In the genomic region with DNA sequence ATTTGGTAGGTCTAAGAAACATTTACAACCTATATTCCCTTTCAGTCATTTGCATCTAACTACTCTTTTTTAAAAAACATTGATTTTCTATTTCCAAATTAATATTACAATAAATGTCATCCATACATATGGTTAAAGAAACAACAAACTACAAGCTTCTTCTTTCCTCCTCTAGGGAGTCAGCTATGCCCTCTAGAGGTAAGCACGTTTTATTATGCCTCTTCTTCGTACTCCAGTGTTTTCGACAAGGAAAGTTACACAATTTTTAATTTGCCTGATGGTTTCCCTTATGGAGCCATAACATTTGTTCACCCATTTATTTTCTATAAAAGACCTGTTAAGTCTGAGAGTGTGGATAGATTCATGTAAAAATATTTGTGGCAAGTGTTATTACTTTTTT, we compare ENCODE assay signal across 1 cellular context.
TF ChIP-seq lines count a peak whose summit lies in the region.

No MANE protein-coding gene starts in this region.

TF ChIP-seq in GM23338, 12 proteins besides CTCF, POLR2A, EP300 and RAD21:
- TF ChIP-seq, protein P1, sequence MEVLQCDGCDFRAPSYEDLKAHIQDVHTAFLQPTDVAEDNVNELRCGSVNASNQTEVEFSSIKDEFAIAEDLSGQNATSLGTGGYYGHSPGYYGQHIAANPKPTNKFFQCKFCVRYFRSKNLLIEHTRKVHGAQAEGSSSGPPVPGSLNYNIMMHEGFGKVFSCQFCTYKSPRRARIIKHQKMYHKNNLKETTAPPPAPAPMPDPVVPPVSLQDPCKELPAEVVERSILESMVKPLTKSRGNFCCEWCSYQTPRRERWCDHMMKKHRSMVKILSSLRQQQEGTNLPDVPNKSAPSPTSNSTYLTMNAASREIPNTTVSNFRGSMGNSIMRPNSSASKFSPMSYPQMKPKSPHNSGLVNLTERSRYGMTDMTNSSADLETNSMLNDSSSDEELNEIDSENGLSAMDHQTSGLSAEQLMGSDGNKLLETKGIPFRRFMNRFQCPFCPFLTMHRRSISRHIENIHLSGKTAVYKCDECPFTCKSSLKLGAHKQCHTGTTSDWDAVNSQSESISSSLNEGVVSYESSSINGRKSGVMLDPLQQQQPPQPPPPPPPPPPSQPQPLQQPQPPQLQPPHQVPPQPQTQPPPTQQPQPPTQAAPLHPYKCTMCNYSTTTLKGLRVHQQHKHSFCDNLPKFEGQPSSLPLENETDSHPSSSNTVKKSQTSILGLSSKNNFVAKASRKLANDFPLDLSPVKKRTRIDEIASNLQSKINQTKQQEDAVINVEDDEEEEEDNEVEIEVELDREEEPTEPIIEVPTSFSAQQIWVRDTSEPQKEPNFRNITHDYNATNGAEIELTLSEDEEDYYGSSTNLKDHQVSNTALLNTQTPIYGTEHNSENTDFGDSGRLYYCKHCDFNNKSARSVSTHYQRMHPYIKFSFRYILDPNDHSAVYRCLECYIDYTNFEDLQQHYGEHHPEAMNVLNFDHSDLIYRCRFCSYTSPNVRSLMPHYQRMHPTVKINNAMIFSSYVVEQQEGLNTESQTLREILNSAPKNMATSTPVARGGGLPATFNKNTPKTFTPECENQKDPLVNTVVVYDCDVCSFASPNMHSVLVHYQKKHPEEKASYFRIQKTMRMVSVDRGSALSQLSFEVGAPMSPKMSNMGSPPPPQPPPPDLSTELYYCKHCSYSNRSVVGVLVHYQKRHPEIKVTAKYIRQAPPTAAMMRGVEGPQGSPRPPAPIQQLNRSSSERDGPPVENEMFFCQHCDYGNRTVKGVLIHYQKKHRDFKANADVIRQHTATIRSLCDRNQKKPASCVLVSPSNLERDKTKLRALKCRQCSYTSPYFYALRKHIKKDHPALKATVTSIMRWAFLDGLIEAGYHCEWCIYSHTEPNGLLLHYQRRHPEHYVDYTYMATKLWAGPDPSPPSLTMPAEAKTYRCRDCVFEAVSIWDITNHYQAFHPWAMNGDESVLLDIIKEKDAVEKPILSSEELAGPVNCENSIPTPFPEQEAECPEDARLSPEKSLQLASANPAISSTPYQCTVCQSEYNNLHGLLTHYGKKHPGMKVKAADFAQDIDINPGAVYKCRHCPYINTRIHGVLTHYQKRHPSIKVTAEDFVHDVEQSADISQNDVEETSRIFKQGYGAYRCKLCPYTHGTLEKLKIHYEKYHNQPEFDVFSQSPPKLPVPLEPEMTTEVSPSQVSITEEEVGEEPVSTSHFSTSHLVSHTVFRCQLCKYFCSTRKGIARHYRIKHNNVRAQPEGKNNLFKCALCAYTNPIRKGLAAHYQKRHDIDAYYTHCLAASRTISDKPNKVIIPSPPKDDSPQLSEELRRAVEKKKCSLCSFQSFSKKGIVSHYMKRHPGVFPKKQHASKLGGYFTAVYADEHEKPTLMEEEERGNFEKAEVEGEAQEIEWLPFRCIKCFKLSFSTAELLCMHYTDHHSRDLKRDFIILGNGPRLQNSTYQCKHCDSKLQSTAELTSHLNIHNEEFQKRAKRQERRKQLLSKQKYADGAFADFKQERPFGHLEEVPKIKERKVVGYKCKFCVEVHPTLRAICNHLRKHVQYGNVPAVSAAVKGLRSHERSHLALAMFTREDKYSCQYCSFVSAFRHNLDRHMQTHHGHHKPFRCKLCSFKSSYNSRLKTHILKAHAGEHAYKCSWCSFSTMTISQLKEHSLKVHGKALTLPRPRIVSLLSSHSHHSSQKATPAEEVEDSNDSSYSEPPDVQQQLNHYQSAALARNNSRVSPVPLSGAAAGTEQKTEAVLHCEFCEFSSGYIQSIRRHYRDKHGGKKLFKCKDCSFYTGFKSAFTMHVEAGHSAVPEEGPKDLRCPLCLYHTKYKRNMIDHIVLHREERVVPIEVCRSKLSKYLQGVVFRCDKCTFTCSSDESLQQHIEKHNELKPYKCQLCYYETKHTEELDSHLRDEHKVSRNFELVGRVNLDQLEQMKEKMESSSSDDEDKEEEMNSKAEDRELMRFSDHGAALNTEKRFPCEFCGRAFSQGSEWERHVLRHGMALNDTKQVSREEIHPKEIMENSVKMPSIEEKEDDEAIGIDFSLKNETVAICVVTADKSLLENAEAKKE (CRISPR knock-in tag; IDR thresholded peaks at IDR 0.05): no peak
- TF ChIP-seq STAT1 (IDR thresholded peaks at IDR 0.05; ENCODE audit: unreplicated experiment) (no peak), ZNF331 (CRISPR knock-in tag; IDR thresholded peaks at IDR 0.05; ENCODE audit: low read depth) (no peak), JUNB (IDR thresholded peaks at IDR 0.05; ENCODE audit: unreplicated experiment) (no peak), EZH2phosphoT487 (IDR thresholded peaks at IDR 0.05; ENCODE audit: unreplicated experiment) (no peak), ZNF114 (CRISPR knock-in tag; IDR thresholded peaks at IDR 0.05) (no peak), POLR2AphosphoS5 (IDR thresholded peaks at IDR 0.05; ENCODE audit: low read depth) (no peak), CREB1 (CRISPR knock-in tag; IDR thresholded peaks at IDR 0.05; ENCODE audit: low read depth) (no peak), EZH2 (IDR thresholded peaks at IDR 0.05; ENCODE audit: low read depth, unreplicated experiment) (no peak), NANOG (IDR thresholded peaks at IDR 0.05; ENCODE audit: borderline replicate concordance) (no peak)
- TF ChIP-seq, protein P2, sequence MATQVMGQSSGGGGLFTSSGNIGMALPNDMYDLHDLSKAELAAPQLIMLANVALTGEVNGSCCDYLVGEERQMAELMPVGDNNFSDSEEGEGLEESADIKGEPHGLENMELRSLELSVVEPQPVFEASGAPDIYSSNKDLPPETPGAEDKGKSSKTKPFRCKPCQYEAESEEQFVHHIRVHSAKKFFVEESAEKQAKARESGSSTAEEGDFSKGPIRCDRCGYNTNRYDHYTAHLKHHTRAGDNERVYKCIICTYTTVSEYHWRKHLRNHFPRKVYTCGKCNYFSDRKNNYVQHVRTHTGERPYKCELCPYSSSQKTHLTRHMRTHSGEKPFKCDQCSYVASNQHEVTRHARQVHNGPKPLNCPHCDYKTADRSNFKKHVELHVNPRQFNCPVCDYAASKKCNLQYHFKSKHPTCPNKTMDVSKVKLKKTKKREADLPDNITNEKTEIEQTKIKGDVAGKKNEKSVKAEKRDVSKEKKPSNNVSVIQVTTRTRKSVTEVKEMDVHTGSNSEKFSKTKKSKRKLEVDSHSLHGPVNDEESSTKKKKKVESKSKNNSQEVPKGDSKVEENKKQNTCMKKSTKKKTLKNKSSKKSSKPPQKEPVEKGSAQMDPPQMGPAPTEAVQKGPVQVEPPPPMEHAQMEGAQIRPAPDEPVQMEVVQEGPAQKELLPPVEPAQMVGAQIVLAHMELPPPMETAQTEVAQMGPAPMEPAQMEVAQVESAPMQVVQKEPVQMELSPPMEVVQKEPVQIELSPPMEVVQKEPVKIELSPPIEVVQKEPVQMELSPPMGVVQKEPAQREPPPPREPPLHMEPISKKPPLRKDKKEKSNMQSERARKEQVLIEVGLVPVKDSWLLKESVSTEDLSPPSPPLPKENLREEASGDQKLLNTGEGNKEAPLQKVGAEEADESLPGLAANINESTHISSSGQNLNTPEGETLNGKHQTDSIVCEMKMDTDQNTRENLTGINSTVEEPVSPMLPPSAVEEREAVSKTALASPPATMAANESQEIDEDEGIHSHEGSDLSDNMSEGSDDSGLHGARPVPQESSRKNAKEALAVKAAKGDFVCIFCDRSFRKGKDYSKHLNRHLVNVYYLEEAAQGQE (IDR thresholded peaks at IDR 0.05; ENCODE audit: unreplicated experiment): no peak
- TF ChIP-seq, protein P3, sequence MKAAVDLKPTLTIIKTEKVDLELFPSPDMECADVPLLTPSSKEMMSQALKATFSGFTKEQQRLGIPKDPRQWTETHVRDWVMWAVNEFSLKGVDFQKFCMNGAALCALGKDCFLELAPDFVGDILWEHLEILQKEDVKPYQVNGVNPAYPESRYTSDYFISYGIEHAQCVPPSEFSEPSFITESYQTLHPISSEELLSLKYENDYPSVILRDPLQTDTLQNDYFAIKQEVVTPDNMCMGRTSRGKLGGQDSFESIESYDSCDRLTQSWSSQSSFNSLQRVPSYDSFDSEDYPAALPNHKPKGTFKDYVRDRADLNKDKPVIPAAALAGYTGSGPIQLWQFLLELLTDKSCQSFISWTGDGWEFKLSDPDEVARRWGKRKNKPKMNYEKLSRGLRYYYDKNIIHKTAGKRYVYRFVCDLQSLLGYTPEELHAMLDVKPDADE (IDR thresholded peaks at IDR 0.05): no peak
